Comparison of ENCODE assay signal across 10 cellular contexts in genomic region chr6:4801491-4802118, GRCh38. TPM values are rescaled to one million over a fixed set of nuclear protein-coding genes. Genes with fewer than 3 reads are reported as not detected.
DNase-seq lines count a peak whose midpoint lies in the region; ATAC-seq and TF ChIP-seq lines count a peak whose summit lies in the region.
"Had no signal": no experiment of that assay in that cellular context is flagged by ENCODE, and none has a peak within 500 bp of the region (broad histone marks: within the 10 kb centered on the region; RNA-seq: fewer than 3 reads in every experiment).

No MANE protein-coding gene starts in this region.

- no peak overlapping the region for H3K4me3 Mint-ChIP-seq in activated naive CD4-positive, alpha-beta T cell treated with anti-CD3 and anti-CD28 coated beads for 36 hours
- H3K4me3 Mint-ChIP-seq in stimulated activated naive CD8-positive, alpha-beta T cell treated with anti-CD3 and anti-CD28 coated beads, Interleukin-15, amount 100 ng/mL, for 72 hours, result peak overlapping the region; percentile 5 to 74

- no peak overlapping the region for H3K27ac Mint-ChIP-seq in activated naive CD4-positive, alpha-beta T cell treated with anti-CD3 and anti-CD28 coated beads for 36 hours
- peak overlapping the region in 1 of 2 donors; percentile 6 for H3K27ac Mint-ChIP-seq in stimulated activated naive CD8-positive, alpha-beta T cell treated with anti-CD3 and anti-CD28 coated beads, Interleukin-15, amount 100 ng/mL, for 72 hours

- H3K36me3 Mint-ChIP-seq in activated naive CD4-positive, alpha-beta T cell treated with anti-CD3 and anti-CD28 coated beads for 36 hours (ENCODE audit: low read depth), result peaks cover 7% of the 10 kb centered on the region

- H3K4me1 Mint-ChIP-seq in activated naive CD4-positive, alpha-beta T cell treated with anti-CD3 and anti-CD28 coated beads for 36 hours (ENCODE audit: low read depth), result peaks cover 67% of the 10 kb centered on the region
- H3K4me1 Mint-ChIP-seq in stimulated activated naive CD8-positive, alpha-beta T cell treated with anti-CD3 and anti-CD28 coated beads, Interleukin-15, amount 100 ng/mL, for 72 hours, result peaks cover 84% of the 10 kb centered on the region

- no peak overlapping the region for H3K4me3 ChIP-seq in left lung

- H3K36me3 ChIP-seq in left lung, result no peaks in the 10 kb centered on the region

- H3K9me3 Mint-ChIP-seq in activated naive CD4-positive, alpha-beta T cell treated with anti-CD3 and anti-CD28 coated beads for 36 hours, result peaks cover 11% of the 10 kb centered on the region
- peaks cover 9 to 13% of the 10 kb centered on the region in 2 donors for H3K9me3 Mint-ChIP-seq in stimulated activated naive CD8-positive, alpha-beta T cell treated with anti-CD3 and anti-CD28 coated beads, Interleukin-15, amount 100 ng/mL, for 72 hours

- DNase-seq in activated naive CD4-positive, alpha-beta T cell treated with anti-CD3 and anti-CD28 coated beads for 36 hours, result peak; percentile 14
- no peak for DNase-seq in activated naive CD4-positive, alpha-beta T cell (lab: John Stamatoyannopoulos, UW)
- DNase-seq in stimulated activated naive CD8-positive, alpha-beta T cell treated with anti-CD3 and anti-CD28 coated beads, Interleukin-15, amount 100 ng/mL, for 72 hours, result peak in 1 of 2 donors; percentile 51
- no peak for DNase-seq in NCI-H1930 (lab: John Stamatoyannopoulos, UW)
- no peak for DNase-seq in NCI-H510A (lab: John Stamatoyannopoulos, UW)
- DNase-seq in left lung, result no peak
- DNase-seq: activated gamma-delta T cell, NCI-H1092 treated with DMSO at 0.1 percent for 48 hours had no signal

- peaks cover 0 to 15% of the 10 kb centered on the region in 2 donors for H3K9me3 ChIP-seq in left lung

- no peaks in the 10 kb centered on the region for H3K27me3 Mint-ChIP-seq in activated naive CD4-positive, alpha-beta T cell treated with anti-CD3 and anti-CD28 coated beads for 36 hours (ENCODE audit: low read depth)
- H3K27me3 Mint-ChIP-seq in stimulated activated naive CD8-positive, alpha-beta T cell treated with anti-CD3 and anti-CD28 coated beads, Interleukin-15, amount 100 ng/mL, for 72 hours, result no peaks in the 10 kb centered on the region

- intact Hi-C loops in activated naive CD4-positive, alpha-beta T cell treated with anti-CD3 and anti-CD28 coated beads for 36 hours (cut with micrococcal nuclease), result loop anchor here (1.0 kb wide), 2 partner anchors 9 to 23 kb away; no protein-coding TSS in a partner anchor
- intact Hi-C loops in left lung (cut with DNase I), result no loop called here

- H3K4me1 ChIP-seq in left lung, result peaks cover 0 to 24% of the 10 kb centered on the region in 2 donors

- CTCF ChIA-PET in activated naive CD4-positive, alpha-beta T cell treated with anti-CD3 and anti-CD28 coated beads for 36 hours (lab: Charles Lee), result interaction anchor here (1.5 kb wide), 1 partner anchor 11 kb away, joined by 5 read pairs; no protein-coding TSS in a partner anchor

- no peaks in the 10 kb centered on the region for H3K27me3 ChIP-seq in left lung

- no peak overlapping the region for H3K27ac ChIP-seq in left lung

- ATAC-seq in HG02588 (IDR thresholded peaks at IDR 0.05; ENCODE audit: unreplicated experiment), result peak; percentile 63
- peak; percentile 52 for ATAC-seq in HG03571 (IDR thresholded peaks at IDR 0.05; ENCODE audit: unreplicated experiment)
- ATAC-seq in stimulated activated naive CD8-positive, alpha-beta T cell treated with anti-CD3 and anti-CD28 coated beads, Interleukin-15, amount 100 ng/mL, for 72 hours, result peak; percentile 95
- ATAC-seq in left lung, result no peak

- no peak for TF ChIP-seq CTCF in left lung (IDR thresholded peaks at IDR 0.05)

RNA-seq across cellular contexts. Expression of gene CDYL, which starts 25.4 kb away (rescaled TPM):
- 10 to 100 TPM; 23.8 to 24.3 TPM for total RNA-seq in activated naive CD4-positive, alpha-beta T cell treated with anti-CD3 and anti-CD28 coated beads for 36 hours
- 10 to 100 TPM; 28.2 to 29.5 TPM for total RNA-seq in left lung
